Comparison of ENCODE assay signal across 8 cellular contexts in the genomic region with DNA sequence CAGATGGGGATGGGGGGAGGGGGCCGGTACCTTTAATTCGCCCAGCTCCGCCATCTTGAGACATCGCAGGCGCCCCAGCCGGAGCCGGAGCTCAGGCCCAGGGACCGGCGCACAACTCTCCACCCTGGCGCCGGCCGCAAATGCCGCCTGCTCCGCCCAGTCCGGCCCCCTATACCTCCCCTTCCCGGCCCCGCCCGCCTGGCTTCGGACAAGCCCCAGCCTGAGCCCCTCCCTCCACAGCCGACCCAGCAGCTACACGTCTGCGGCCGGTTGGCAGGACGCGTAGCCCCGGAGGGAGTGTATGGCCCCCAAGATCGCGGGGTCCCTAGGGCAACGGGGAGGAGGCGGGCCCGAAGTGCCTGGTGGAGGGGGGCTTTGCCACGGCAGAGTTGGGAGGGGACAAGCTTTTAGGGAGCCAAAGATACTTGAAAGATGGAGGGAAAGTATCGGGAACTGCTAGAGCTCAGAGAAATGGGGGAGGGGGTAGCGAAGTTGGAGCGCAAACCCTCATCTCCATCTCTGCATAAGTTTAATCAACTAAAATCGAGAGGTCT. TPM values are rescaled to one million over a fixed set of nuclear protein-coding genes. Genes with fewer than 3 reads are reported as not detected.
DNase-seq lines count a peak whose midpoint lies in the region; ATAC-seq and TF ChIP-seq lines count a peak whose summit lies in the region.

A gene (minus strand): TSS at position 145 of the 554 bp plus-strand sequence. CDS start 91 bp downstream, at position 54.

- WGBS in testis, 2 donors = 1 to 2% methylated on average over 9 to 35 of the region's 36 CpGs

- H4K20me1 ChIP-seq in osteoblast (ENCODE audit: insufficient read depth, low read length) = peaks cover 18% of the 10 kb centered on the region

- H3K9me3 Mint-ChIP-seq in activated naive CD4-positive, alpha-beta T cell treated with anti-CD3 and anti-CD28 coated beads, Interleukin-2, amount 50 U/mL, for 72 hours = no peaks in the 10 kb centered on the region

- no peak for TF ChIP-seq CTCF in GM06990 (IDR thresholded peaks at IDR 0.05; ENCODE audit: insufficient read depth, low read length, poor library complexity, severe bottlenecking)
- no peak for TF ChIP-seq CTCF in osteoblast (IDR thresholded peaks at IDR 0.05; ENCODE audit: extremely low read depth, low read depth, low read length)
- peak in 1 of 3 experiments; percentile 7 for TF ChIP-seq CTCF in testis (IDR thresholded peaks at IDR 0.05)

- peak within 1 kb of the TSS; percentile 90 for H3K4me3 ChIP-seq in GM06990 (replicated peaks; ENCODE audit: low read depth, low read length)
- peak within 1 kb of the TSS; percentile 100 for H3K4me3 ChIP-seq in osteoblast (ENCODE audit: insufficient read depth, low read length)
- H3K4me3 ChIP-seq in testis = peak within 1 kb of the TSS; percentile 82 to 85

- H3K27ac ChIP-seq in osteoblast (ENCODE audit: low read depth, low read length) (peak within 1 kb of the TSS; percentile 81), testis (peak within 1 kb of the TSS; percentile 88 to 91)

- H3K4me2 ChIP-seq in osteoblast (ENCODE audit: insufficient read depth, low read length) = peak within 1 kb of the TSS; percentile 91

- DNase-seq in GM06990 (ENCODE audit: extremely low read depth, insufficient read length) (peak; percentile 96), NCI-H1048 (lab: John Stamatoyannopoulos, UW) (peak; percentile 93), SKM-1 treated with dmso at 0.1 percent for 144 hours (lab: John Stamatoyannopoulos, UW; ENCODE audit: unreplicated experiment) (peak; percentile 98), glomerular endothelial cell (ENCODE audit: extremely low read depth, low read depth, low spot score) (peak; percentile 20), osteoblast (ENCODE audit: insufficient read length, low spot score, missing footprints) (peak; percentile 99), testis (peak; percentile 97)
- DNase-seq in activated naive CD4-positive, alpha-beta T cell treated with anti-CD3 and anti-CD28 coated beads, Interleukin-2, amount 50 U/mL, for 72 hours (ENCODE audit: low spot score in 2 of 2) = peak; percentile 81 to 89

- ATAC-seq in HG02571 (IDR thresholded peaks at IDR 0.05; ENCODE audit: unreplicated experiment) = peak; percentile 76
- peak; percentile 88 to 91 for ATAC-seq in activated naive CD4-positive, alpha-beta T cell treated with anti-CD3 and anti-CD28 coated beads, Interleukin-2, amount 50 U/mL, for 72 hours

- TF ChIP-seq POLR2A in testis (IDR thresholded peaks at IDR 0.05) = peak; percentile 20

- H3K9me3 ChIP-seq in osteoblast (ENCODE audit: low read depth, low read length) (no peaks in the 10 kb centered on the region), testis (no peaks in the 10 kb centered on the region)

- intact Hi-C loops in testis (cut with DNase I; ENCODE audit: low total_unique reads) = no loop called here

- H2AFZ ChIP-seq in osteoblast (ENCODE audit: low read length) = peak within 1 kb of the TSS; percentile 88

- peaks cover 1% of the 10 kb centered on the region for H3K36me3 ChIP-seq in GM06990 (ENCODE audit: control insufficient read depth, insufficient read depth, low read length)
- peaks cover 37% of the 10 kb centered on the region for H3K36me3 ChIP-seq in osteoblast (ENCODE audit: insufficient read depth, low read length)
- H3K36me3 ChIP-seq in testis (ENCODE audit: low read depth, missing control alignments) = no peaks in the 10 kb centered on the region

- peaks cover 28% of the 10 kb centered on the region for H3K79me2 ChIP-seq in osteoblast (ENCODE audit: insufficient read depth, low read length)

- peak within 1 kb of the TSS; percentile 87 to 94 for H3K27ac Mint-ChIP-seq in activated naive CD4-positive, alpha-beta T cell treated with anti-CD3 and anti-CD28 coated beads, Interleukin-2, amount 50 U/mL, for 72 hours

- peaks cover 6% of the 10 kb centered on the region in 2 donors for H3K36me3 Mint-ChIP-seq in activated naive CD4-positive, alpha-beta T cell treated with anti-CD3 and anti-CD28 coated beads, Interleukin-2, amount 50 U/mL, for 72 hours

- no peaks in the 10 kb centered on the region for H3K27me3 ChIP-seq in GM06990 (replicated peaks; ENCODE audit: control insufficient read depth, insufficient read depth, low read length)
- H3K27me3 ChIP-seq in osteoblast (ENCODE audit: insufficient read depth, low read length) = no peaks in the 10 kb centered on the region
- H3K27me3 ChIP-seq in testis = no peaks in the 10 kb centered on the region

- peaks cover 19% of the 10 kb centered on the region for H3K4me1 ChIP-seq in osteoblast (ENCODE audit: insufficient read depth, low read length)
- peaks cover 13% of the 10 kb centered on the region for H3K4me1 ChIP-seq in testis

RNA-seq across cellular contexts. Expression of the gene that starts here (rescaled TPM):
- total RNA-seq in activated naive CD4-positive, alpha-beta T cell treated with anti-CD3 and anti-CD28 coated beads, Interleukin-2, amount 50 U/mL, for 72 hours = 10 to 100 TPM; 28.6 to 33.5 TPM
- total RNA-seq in glomerular endothelial cell = 28.8 and 37.5 TPM in 2 replicates
- total RNA-seq in osteoblast = 15.2 and 17.4 TPM in 2 replicates
- 10 to 100 TPM; 39.8 to 40.1 TPM for total RNA-seq in testis
- 30.9 TPM for polyA plus RNA-seq in testis (ENCODE audit: insufficient read depth, low read depth, low replicate concordance)

Comparison
In these comparisons a context has a peak if more than half of its experiments do, and no peak if none do; other contexts are left out.
1. Peak in every context shown above with its lines: DNase-seq, ATAC-seq, H3K4me3 ChIP-seq and H3K27ac ChIP-seq.
2. DNase-seq: peak in every context shown above with its lines; median percentile 99 in osteoblast; 98 in SKM-1 treated with dmso at 0.1 percent for 144 hours; 97 in testis; 96 in GM06990; 93 in NCI-H1048; 85 in activated naive CD4-positive, alpha-beta T cell treated with anti-CD3 and anti-CD28 coated beads, Interleukin-2, amount 50 U/mL, for 72 hours; 20 in glomerular endothelial cell.